10 cellular contexts compared by ENCODE assay signal in the genomic region with DNA sequence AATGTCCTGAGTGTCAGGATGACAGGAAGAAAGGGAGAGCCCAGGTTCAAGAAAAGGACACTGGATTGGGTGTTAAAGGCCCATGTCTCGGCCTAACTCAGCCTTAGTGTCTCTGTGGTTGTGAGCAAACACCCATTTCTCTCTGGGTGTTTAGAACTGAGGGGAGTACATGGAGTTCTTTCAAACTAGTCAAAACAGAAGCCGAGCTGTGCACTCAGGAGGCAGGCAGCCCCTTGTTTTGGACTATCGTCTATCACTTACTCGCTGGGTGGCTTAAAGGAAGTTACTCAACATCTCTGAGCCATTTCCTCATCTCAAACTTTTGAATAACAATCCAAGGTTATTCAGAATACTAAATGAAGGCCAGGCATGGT. TPM values are rescaled to one million over a fixed set of nuclear protein-coding genes. Genes with fewer than 3 reads are reported as not detected.
A peak's percentile ranks its signal among the peaks of the same experiment; 100 is the strongest.
DNase-seq lines count a peak whose midpoint lies in the region; ATAC-seq and TF ChIP-seq lines count a peak whose summit lies in the region.
"Had no signal": no experiment of that assay in that cellular context is flagged by ENCODE, and none has a peak within 500 bp of the region (broad histone marks: within the 10 kb centered on the region; RNA-seq: fewer than 3 reads in every experiment).

No MANE protein-coding gene starts in this region.

- H3K79me2 ChIP-seq in HCT116 (ENCODE audit: insufficient read depth, low read length), result no peaks in the 10 kb centered on the region
- no peaks in the 10 kb centered on the region for H3K79me2 ChIP-seq in smooth muscle cell (ENCODE audit: low read depth)

- CTCF ChIA-PET in HCT116 (lab: Charles Lee), result no interaction called here

- intact Hi-C loops in HCT116 (cut with micrococcal nuclease), result no loop called here

- H3K9me2 ChIP-seq in HCT116 (ENCODE audit: insufficient read depth), result no peaks in the 10 kb centered on the region

- POLR2A ChIA-PET in HCT116 (lab: Charles Lee), result interaction anchor here (0.9 kb wide), 1 partner anchor 20 kb away, joined by 3 read pairs; no protein-coding TSS in a partner anchor

- no peaks in the 10 kb centered on the region for H3F3A ChIP-seq in smooth muscle cell (ENCODE audit: low read depth)

- TF ChIP-seq RAD21 in HCT116 (IDR thresholded peaks at IDR 0.05; ENCODE audit: low read depth), result no peak

- H3K4me3 ChIP-seq in HCT116 (replicated peaks in 1 of 2; ENCODE audit: low read depth in 1 of 2, low read length in 2 of 2), result no peak overlapping the region
- H3K4me3 ChIP-seq in effector memory CD4-positive, alpha-beta T cell (ENCODE audit: insufficient read depth, low read depth, low read length, poor library complexity, severe bottlenecking), result peak overlapping the region; percentile 6
- H3K4me3 ChIP-seq in smooth muscle cell, result no peak overlapping the region
- H3K4me3 ChIP-seq: psoas muscle had no signal

- H3K4me2 ChIP-seq in HCT116 (ENCODE audit: low read length), result no peak overlapping the region
- no peak overlapping the region for H3K4me2 ChIP-seq in smooth muscle cell

- TF ChIP-seq POLR2A in HCT116 (IDR thresholded peaks at IDR 0.05; ENCODE audit: borderline replicate concordance, extremely low read depth, insufficient read depth, insufficient read length), result no peak

- H2AFZ ChIP-seq in HCT116 (ENCODE audit: low read depth, low read length, poor library complexity, severe bottlenecking), result no peak overlapping the region
- peak overlapping the region; percentile 15 for H2AFZ ChIP-seq in smooth muscle cell (ENCODE audit: low read depth)

- H3K9me3 ChIP-seq in HCT116 (ENCODE audit: control insufficient read depth in 1 of 2, insufficient read depth in 1 of 2, low read depth in 1 of 2, low read length in 2 of 2) (no peaks in the 10 kb centered on the region), smooth muscle cell (replicated peaks; ENCODE audit: low read depth) (no peaks in the 10 kb centered on the region)
- H3K9me3 ChIP-seq in effector memory CD4-positive, alpha-beta T cell (ENCODE audit: control insufficient read depth, low read length), result no peaks in the 10 kb centered on the region
- H3K9me3 ChIP-seq: psoas muscle had no signal

- H3K27me3 ChIP-seq in HCT116 (ENCODE audit: insufficient read depth, low read length) (no peaks in the 10 kb centered on the region), smooth muscle cell (ENCODE audit: low read depth) (no peaks in the 10 kb centered on the region)
- H3K27me3 ChIP-seq in effector memory CD4-positive, alpha-beta T cell (replicated peaks; ENCODE audit: control insufficient read depth, insufficient read depth, low read length, poor library complexity, severe bottlenecking), result no peaks in the 10 kb centered on the region

- no peak for TF ChIP-seq CTCF in HCT116 (IDR thresholded peaks at IDR 0.05 in 2 of 3, conservative IDR thresholded peaks at IDR 0.05 in 1 of 3; ENCODE audit: borderline replicate concordance in 1 of 3, insufficient read depth in 1 of 3, low read depth in 2 of 3, low read length in 2 of 3)
- TF ChIP-seq CTCF in smooth muscle cell (IDR thresholded peaks at IDR 0.05; ENCODE audit: borderline replicate concordance, insufficient read depth, poor library complexity, severe bottlenecking), result no peak

- no peaks in the 10 kb centered on the region for H4K20me1 ChIP-seq in HCT116 (ENCODE audit: insufficient read depth)
- H4K20me1 ChIP-seq in smooth muscle cell (ENCODE audit: low read depth), result no peaks in the 10 kb centered on the region

- H3K27ac ChIP-seq in HCT116 (ENCODE audit: low read depth, low read length), result no peak overlapping the region
- H3K27ac ChIP-seq in effector memory CD4-positive, alpha-beta T cell (ENCODE audit: insufficient read depth, low read length, poor library complexity, severe bottlenecking), result peak overlapping the region; percentile 95
- no peak overlapping the region for H3K27ac ChIP-seq in smooth muscle cell (ENCODE audit: low read depth)
- H3K27ac ChIP-seq: psoas muscle had no signal

- H3K36me3 ChIP-seq in HCT116 (ENCODE audit: control insufficient read depth in 1 of 2, insufficient read depth in 2 of 2, low read length in 2 of 2) (no peaks in the 10 kb centered on the region), smooth muscle cell (ENCODE audit: low read depth) (no peaks in the 10 kb centered on the region)
- H3K36me3 ChIP-seq in effector memory CD4-positive, alpha-beta T cell (ENCODE audit: control insufficient read depth, insufficient read depth, low read length), result no peaks in the 10 kb centered on the region

- ATAC-seq in HCT116 (0 out of 2 replicates have a peak, but pooled peaks have one; percentile 11), GM19023 (IDR thresholded peaks at IDR 0.05; ENCODE audit: unreplicated experiment) (no peak), HG02759 (IDR thresholded peaks at IDR 0.05; ENCODE audit: unreplicated experiment) (no peak)
- ATAC-seq: psoas muscle had no signal

- no TSS peak for BruUV-seq in HCT116 (replicated peaks; lab: Mats Ljungman, UMichigan)

- H3K4me1 ChIP-seq in HCT116 (ENCODE audit: control insufficient read depth in 1 of 2, insufficient read depth in 2 of 2, low read length in 2 of 2) (peaks cover 0 to 24% of the 10 kb centered on the region in 2 experiments; a peak in 2 of 4 replicates), smooth muscle cell (ENCODE audit: low read depth) (no peaks in the 10 kb centered on the region)
- H3K4me1 ChIP-seq in effector memory CD4-positive, alpha-beta T cell (ENCODE audit: control insufficient read depth, insufficient read depth, low read length, poor library complexity, severe bottlenecking), result peaks cover 81% of the 10 kb centered on the region
- H3K4me1 ChIP-seq: psoas muscle had no signal

- DNase-seq in HCT116 (ENCODE audit: low read depth, low spot score), result no peak
- peak; percentile 32 for DNase-seq in T-helper 22 cell (ENCODE audit: low read depth)
- peak in 2 of 3 donors; percentile 34 to 46 for DNase-seq in effector memory CD4-positive, alpha-beta T cell
- no peak for DNase-seq in smooth muscle cell (lab: John Stamatoyannopoulos, UW; ENCODE audit: unreplicated experiment)
- DNase-seq in NCI-H187 (lab: John Stamatoyannopoulos, UW), result no peak
- no peak for DNase-seq in pons (ENCODE audit: low spot score)
- DNase-seq: NCI-H1436 treated with DMSO at 0.1 percent for 48 hours, psoas muscle had no signal

- RAD21 ChIA-PET in HCT116 (lab: Charles Lee; ENCODE audit: low non-redundant PET in 1 of 2, low total read pairs in 2 of 2, uncharacterized antibody in 2 of 2, unreplicated experiment in 2 of 2), result no interaction called here

- no peak overlapping the region for H3K9ac ChIP-seq in HCT116 (ENCODE audit: low read length)
- H3K9ac ChIP-seq in smooth muscle cell (ENCODE audit: low read depth), result no peak overlapping the region

- whole genome bisulfite sequencing in smooth muscle cell (ENCODE audit: low lambda C conversion rate), result 79% methylated on average over 4 of the region's 4 CpGs

TF ChIP-seq in HCT116, 20 proteins besides CTCF, POLR2A, EP300 and RAD21 (continues in another document):
- TF ChIP-seq, protein P1, sequence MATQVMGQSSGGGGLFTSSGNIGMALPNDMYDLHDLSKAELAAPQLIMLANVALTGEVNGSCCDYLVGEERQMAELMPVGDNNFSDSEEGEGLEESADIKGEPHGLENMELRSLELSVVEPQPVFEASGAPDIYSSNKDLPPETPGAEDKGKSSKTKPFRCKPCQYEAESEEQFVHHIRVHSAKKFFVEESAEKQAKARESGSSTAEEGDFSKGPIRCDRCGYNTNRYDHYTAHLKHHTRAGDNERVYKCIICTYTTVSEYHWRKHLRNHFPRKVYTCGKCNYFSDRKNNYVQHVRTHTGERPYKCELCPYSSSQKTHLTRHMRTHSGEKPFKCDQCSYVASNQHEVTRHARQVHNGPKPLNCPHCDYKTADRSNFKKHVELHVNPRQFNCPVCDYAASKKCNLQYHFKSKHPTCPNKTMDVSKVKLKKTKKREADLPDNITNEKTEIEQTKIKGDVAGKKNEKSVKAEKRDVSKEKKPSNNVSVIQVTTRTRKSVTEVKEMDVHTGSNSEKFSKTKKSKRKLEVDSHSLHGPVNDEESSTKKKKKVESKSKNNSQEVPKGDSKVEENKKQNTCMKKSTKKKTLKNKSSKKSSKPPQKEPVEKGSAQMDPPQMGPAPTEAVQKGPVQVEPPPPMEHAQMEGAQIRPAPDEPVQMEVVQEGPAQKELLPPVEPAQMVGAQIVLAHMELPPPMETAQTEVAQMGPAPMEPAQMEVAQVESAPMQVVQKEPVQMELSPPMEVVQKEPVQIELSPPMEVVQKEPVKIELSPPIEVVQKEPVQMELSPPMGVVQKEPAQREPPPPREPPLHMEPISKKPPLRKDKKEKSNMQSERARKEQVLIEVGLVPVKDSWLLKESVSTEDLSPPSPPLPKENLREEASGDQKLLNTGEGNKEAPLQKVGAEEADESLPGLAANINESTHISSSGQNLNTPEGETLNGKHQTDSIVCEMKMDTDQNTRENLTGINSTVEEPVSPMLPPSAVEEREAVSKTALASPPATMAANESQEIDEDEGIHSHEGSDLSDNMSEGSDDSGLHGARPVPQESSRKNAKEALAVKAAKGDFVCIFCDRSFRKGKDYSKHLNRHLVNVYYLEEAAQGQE (IDR thresholded peaks at IDR 0.05; ENCODE audit: low read depth), result no peak
- TF ChIP-seq SP1 (IDR thresholded peaks at IDR 0.05; ENCODE audit: low read depth) (no peak), SRF (IDR thresholded peaks at IDR 0.05; ENCODE audit: low read depth) (no peak), ZFX (IDR thresholded peaks at IDR 0.05) (no peak), FOSL1 (IDR thresholded peaks at IDR 0.05; ENCODE audit: low read depth) (no peak), CBX3 (IDR thresholded peaks at IDR 0.05; ENCODE audit: low read depth) (no peak), EGR1 (IDR thresholded peaks at IDR 0.05; ENCODE audit: low read depth) (no peak)

RNA-seq across cellular contexts. Expression of gene NAIF1, which starts 40.0 kb away (rescaled TPM):
- total RNA-seq in HCT116 (2021; ENCODE audit: unreplicated experiment) (11.0 TPM), smooth muscle cell (3.8 and 5.2 TPM in 2 replicates)
- polyA plus RNA-seq in HCT116 (2012), result 13.3 and 16.7 TPM in 2 replicates
- 6.7 and 8.9 TPM in 2 replicates for polyA plus RNA-seq in smooth muscle cell

RNA-seq across cellular contexts. Expression of gene SLC25A25, which starts 40.9 kb away (rescaled TPM):
- total RNA-seq in HCT116 (2021; ENCODE audit: unreplicated experiment), result 15.3 TPM
- polyA plus RNA-seq in HCT116 (2012), result 18.8 and 20.5 TPM in 2 replicates
- total RNA-seq in smooth muscle cell, result 15.7 and 20.6 TPM in 2 replicates
- polyA plus RNA-seq in smooth muscle cell, result 19.9 and 20.5 TPM in 2 replicates

RNA-seq across cellular contexts. Expression of gene EEIG1, which starts 46.4 kb away (rescaled TPM):
- total RNA-seq in HCT116 (2021; ENCODE audit: unreplicated experiment) (44.2 TPM), smooth muscle cell (9.2 and 21.2 TPM in 2 replicates)
- 28.1 and 33.1 TPM in 2 replicates for polyA plus RNA-seq in HCT116 (2012)
- polyA plus RNA-seq in smooth muscle cell, result 18.1 and 19.4 TPM in 2 replicates

Comparison
In these comparisons a context has a peak if more than half of its experiments do, and no peak if none do; other contexts are left out.
1. DNase-seq: peak in T-helper 22 cell (single experiment) and effector memory CD4-positive, alpha-beta T cell (2 of 3); none in HCT116 (single experiment), smooth muscle cell (single experiment), NCI-H187 (0 of 2) and pons (single experiment).